ENCODE assay signal across 13 cellular contexts in the genomic region with DNA sequence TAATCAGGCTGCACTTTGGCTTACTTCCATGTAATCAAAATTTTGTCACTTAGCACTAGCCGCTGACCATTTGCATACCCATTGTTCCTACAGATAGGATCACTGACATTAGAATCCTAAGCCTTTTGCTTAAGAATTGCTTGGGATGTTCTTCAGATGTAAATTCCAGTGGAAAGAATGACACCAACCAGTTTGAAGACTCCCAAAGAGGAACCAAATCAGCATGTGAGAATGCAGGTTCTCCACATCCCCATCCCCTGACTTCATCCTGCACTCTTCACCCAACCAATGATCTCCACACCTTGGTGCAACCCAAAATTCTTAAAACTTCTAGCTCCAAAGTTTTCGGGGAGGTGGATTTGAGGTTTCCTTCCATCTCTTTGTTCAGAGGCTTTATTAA.
DNase-seq lines count a peak whose midpoint lies in the region; ATAC-seq and TF ChIP-seq lines count a peak whose summit lies in the region.
"Had no signal": no experiment of that assay in that cellular context is flagged by ENCODE, and none has a peak within 500 bp of the region (broad histone marks: within the 10 kb centered on the region; RNA-seq: fewer than 3 reads in every experiment).

No MANE protein-coding gene starts in this region.

- H3T11ph ChIP-seq in H9 (ENCODE audit: low read length), result no peak overlapping the region

- no peak overlapping the region for H4K91ac ChIP-seq in H9 (ENCODE audit: insufficient read length, low read depth, low read length)

- POLR2A ChIA-PET in WTC11 (lab: Charles Lee), result no interaction called here

- peaks cover 10% of the 10 kb centered on the region; the same call in 1 of the 2 replicates for H3K4me1 ChIP-seq in H9 (ENCODE audit: insufficient read depth, low read length)
- H3K4me1 ChIP-seq: Caco-2, HAP-1 had no signal

- H3K27ac Mint-ChIP-seq in H9, result peak overlapping the region in 2 of 3 experiments; percentile 12 to 89; a peak in 2 of 7 replicates
- peak overlapping the region; percentile 4; the same call in 1 of the 2 replicates for H3K27ac Mint-ChIP-seq in WTC11
- no peak overlapping the region for H3K27ac Mint-ChIP-seq in activated CD8-positive, alpha-beta memory T cell treated with anti-CD3 and anti-CD28 coated beads, Interleukin-2, amount 10 ng/mL, durations not matched to agents 7 days and 5 days
- H3K27ac Mint-ChIP-seq: CD4-positive, alpha-beta T cell had no signal

- no peak overlapping the region for H3K18ac ChIP-seq in H9 (ENCODE audit: insufficient read length, low read depth, low read length)

- no peak overlapping the region for H2AK5ac ChIP-seq in H9 (ENCODE audit: insufficient read length, low read length)

- no peak overlapping the region for H2BK120ac ChIP-seq in H9 (ENCODE audit: low read depth, low read length, poor library complexity, severe bottlenecking)

- H3K9me3 Mint-ChIP-seq in H9 (no peaks in the 10 kb centered on the region; a peak in 1 of 5 replicates), WTC11 (peaks cover 13% of the 10 kb centered on the region)
- H3K9me3 Mint-ChIP-seq in activated CD8-positive, alpha-beta memory T cell treated with anti-CD3 and anti-CD28 coated beads, Interleukin-2, amount 10 ng/mL, durations not matched to agents 7 days and 5 days (ENCODE audit: low read depth), result no peaks in the 10 kb centered on the region
- H3K9me3 Mint-ChIP-seq: CD4-positive, alpha-beta T cell had no signal

- H2AFZ ChIP-seq in H9 (ENCODE audit: low read length), result no peak overlapping the region
- H2AFZ ChIP-seq: GM23248 had no signal

- H3K4me1 Mint-ChIP-seq in H9 (peaks cover 30 to 42% of the 10 kb centered on the region in 2 experiments), WTC11 (peaks cover 36% of the 10 kb centered on the region)
- no peaks in the 10 kb centered on the region for H3K4me1 Mint-ChIP-seq in activated CD8-positive, alpha-beta memory T cell treated with anti-CD3 and anti-CD28 coated beads, Interleukin-2, amount 10 ng/mL, durations not matched to agents 7 days and 5 days

- CTCF ChIA-PET in WTC11 (lab: Charles Lee), result no interaction called here
- CTCF ChIA-PET in activated CD8-positive, alpha-beta memory T cell treated with anti-CD3 and anti-CD28 coated beads, Interleukin-2, amount 10 ng/mL, durations not matched to agents 7 days and 5 days (lab: Charles Lee), result no interaction called here

- no peak overlapping the region for H4K8ac ChIP-seq in H9 (replicated peaks; ENCODE audit: insufficient read length, low read depth, low read length)

- H4K20me1 ChIP-seq in H9 (ENCODE audit: control insufficient read depth, insufficient read depth, insufficient read length), result no peaks in the 10 kb centered on the region

- H3K9me3 ChIP-seq in H9 (ENCODE audit: control insufficient read depth, low read depth, low read length), result no peaks in the 10 kb centered on the region
- H3K9me3 ChIP-seq: Caco-2, HAP-1 had no signal

- no peak overlapping the region for H2BK5ac ChIP-seq in H9 (ENCODE audit: insufficient read length, low read length)

- H3K23me2 ChIP-seq in H9 (ENCODE audit: insufficient read length, low read depth, low read length, poor library complexity, severe bottlenecking), result no peaks in the 10 kb centered on the region

- WGBS in H9 (ENCODE audit: extremely low coverage, insufficient read length, low lambda C conversion rate), result no CpG with 5 or more reads among the region's 2 CpGs

- no peak overlapping the region for H2BK15ac ChIP-seq in H9 (ENCODE audit: low read depth, low read length)

- TF ChIP-seq CTCF in H9 (conservative IDR thresholded peaks at IDR 0.05) (no peak), WTC11 (IDR thresholded peaks at IDR 0.05) (no peak)

- H3K36me3 Mint-ChIP-seq in H9 (ENCODE audit: insufficient read depth in 1 of 3, low read depth in 3 of 3), result peaks cover 0 to 2% (median 0%) of the 10 kb centered on the region in 3 experiments; a peak in 3 of 7 replicates
- H3K36me3 Mint-ChIP-seq in WTC11, result no peaks in the 10 kb centered on the region
- H3K36me3 Mint-ChIP-seq in activated CD8-positive, alpha-beta memory T cell treated with anti-CD3 and anti-CD28 coated beads, Interleukin-2, amount 10 ng/mL, durations not matched to agents 7 days and 5 days, result no peaks in the 10 kb centered on the region

- H2BK20ac ChIP-seq in H9 (ENCODE audit: low read depth, low read length, poor library complexity, severe bottlenecking), result no peak overlapping the region

- H3K4ac ChIP-seq in H9 (ENCODE audit: low read depth, low read length), result no peak overlapping the region

- no peaks in the 10 kb centered on the region for H3K27me3 ChIP-seq in H9 (ENCODE audit: insufficient read depth, low read length)

- no peaks in the 10 kb centered on the region for H3K27me3 Mint-ChIP-seq in H9 (ENCODE audit: low read depth)
- H3K27me3 Mint-ChIP-seq in WTC11 (ENCODE audit: low read depth), result no peaks in the 10 kb centered on the region
- H3K27me3 Mint-ChIP-seq in activated CD8-positive, alpha-beta memory T cell treated with anti-CD3 and anti-CD28 coated beads, Interleukin-2, amount 10 ng/mL, durations not matched to agents 7 days and 5 days, result no peaks in the 10 kb centered on the region
- H3K27me3 Mint-ChIP-seq: CD4-positive, alpha-beta T cell had no signal

- no peak overlapping the region for H3K4me3 Mint-ChIP-seq in H9
- H3K4me3 Mint-ChIP-seq in WTC11, result no peak overlapping the region; the same call in 1 of the 2 replicates
- no peak overlapping the region for H3K4me3 Mint-ChIP-seq in activated CD8-positive, alpha-beta memory T cell treated with anti-CD3 and anti-CD28 coated beads, Interleukin-2, amount 10 ng/mL, durations not matched to agents 7 days and 5 days
- H3K4me3 Mint-ChIP-seq: CD4-positive, alpha-beta T cell had no signal

- no peak overlapping the region for H3K23ac ChIP-seq in H9 (ENCODE audit: insufficient read length, low read depth, low read length)

- H2BK12ac ChIP-seq in H9 (ENCODE audit: insufficient read length, low read depth, low read length), result no peak overlapping the region

- no peak overlapping the region for H3K56ac ChIP-seq in H9 (ENCODE audit: insufficient read length, low read depth, low read length)

- no peak overlapping the region for H3K14ac ChIP-seq in H9 (ENCODE audit: insufficient read depth, low read length)

- H4K5ac ChIP-seq in H9 (ENCODE audit: insufficient read length, low read depth, low read length), result no peak overlapping the region

- H3K9ac ChIP-seq in H9 (ENCODE audit: extremely low read depth, insufficient read length, low read length), result no peak overlapping the region
- H3K9ac ChIP-seq: GM23248 had no signal

- DNase-seq in H9 (no peak), WTC11 (ENCODE audit: low spot score) (no peak), iPS DF 4.7 (ENCODE audit: extremely low read depth, low spot score) (peak; percentile 28), Ammon's horn (ENCODE audit: low spot score) (no peak), NCI-H1436 (lab: John Stamatoyannopoulos, UW) (no peak)
- no peak for DNase-seq in activated CD8-positive, alpha-beta memory T cell treated with anti-CD3 and anti-CD28 coated beads, Interleukin-2, amount 10 ng/mL, durations not matched to agents 7 days and 5 days
- DNase-seq: Caco-2; CD4-positive, alpha-beta T cell; GM23248; IMR-90 had no signal

- peak overlapping the region; percentile 13 for H3K4me2 ChIP-seq in H9 (ENCODE audit: insufficient read depth, insufficient read length, low read length)

- H3K79me2 ChIP-seq in H9 (ENCODE audit: insufficient read depth, low read length), result no peaks in the 10 kb centered on the region

- H3K79me1 ChIP-seq in H9 (ENCODE audit: insufficient read depth, low read depth, low read length, poor library complexity, severe bottlenecking), result no peaks in the 10 kb centered on the region

- peak; percentile 70 for ATAC-seq in WTC11
- no peak for ATAC-seq in activated CD8-positive, alpha-beta memory T cell treated with anti-CD3 and anti-CD28 coated beads, Interleukin-2, amount 10 ng/mL, durations not matched to agents 7 days and 5 days
- ATAC-seq: K562 had no signal

- no peak overlapping the region for H3K27ac ChIP-seq in H9 (ENCODE audit: insufficient read length, low read depth, low read length)
- H3K27ac ChIP-seq: C4-2B, GM23248 had no signal

TF ChIP-seq in WTC11, 78 proteins besides CTCF, POLR2A, EP300 and RAD21 (continues in another document):
- TF ChIP-seq, protein P1, sequence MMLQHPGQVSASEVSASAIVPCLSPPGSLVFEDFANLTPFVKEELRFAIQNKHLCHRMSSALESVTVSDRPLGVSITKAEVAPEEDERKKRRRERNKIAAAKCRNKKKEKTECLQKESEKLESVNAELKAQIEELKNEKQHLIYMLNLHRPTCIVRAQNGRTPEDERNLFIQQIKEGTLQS (CRISPR knock-in tag; conservative IDR thresholded peaks at IDR 0.05), result no peak
- TF ChIP-seq, protein P2, sequence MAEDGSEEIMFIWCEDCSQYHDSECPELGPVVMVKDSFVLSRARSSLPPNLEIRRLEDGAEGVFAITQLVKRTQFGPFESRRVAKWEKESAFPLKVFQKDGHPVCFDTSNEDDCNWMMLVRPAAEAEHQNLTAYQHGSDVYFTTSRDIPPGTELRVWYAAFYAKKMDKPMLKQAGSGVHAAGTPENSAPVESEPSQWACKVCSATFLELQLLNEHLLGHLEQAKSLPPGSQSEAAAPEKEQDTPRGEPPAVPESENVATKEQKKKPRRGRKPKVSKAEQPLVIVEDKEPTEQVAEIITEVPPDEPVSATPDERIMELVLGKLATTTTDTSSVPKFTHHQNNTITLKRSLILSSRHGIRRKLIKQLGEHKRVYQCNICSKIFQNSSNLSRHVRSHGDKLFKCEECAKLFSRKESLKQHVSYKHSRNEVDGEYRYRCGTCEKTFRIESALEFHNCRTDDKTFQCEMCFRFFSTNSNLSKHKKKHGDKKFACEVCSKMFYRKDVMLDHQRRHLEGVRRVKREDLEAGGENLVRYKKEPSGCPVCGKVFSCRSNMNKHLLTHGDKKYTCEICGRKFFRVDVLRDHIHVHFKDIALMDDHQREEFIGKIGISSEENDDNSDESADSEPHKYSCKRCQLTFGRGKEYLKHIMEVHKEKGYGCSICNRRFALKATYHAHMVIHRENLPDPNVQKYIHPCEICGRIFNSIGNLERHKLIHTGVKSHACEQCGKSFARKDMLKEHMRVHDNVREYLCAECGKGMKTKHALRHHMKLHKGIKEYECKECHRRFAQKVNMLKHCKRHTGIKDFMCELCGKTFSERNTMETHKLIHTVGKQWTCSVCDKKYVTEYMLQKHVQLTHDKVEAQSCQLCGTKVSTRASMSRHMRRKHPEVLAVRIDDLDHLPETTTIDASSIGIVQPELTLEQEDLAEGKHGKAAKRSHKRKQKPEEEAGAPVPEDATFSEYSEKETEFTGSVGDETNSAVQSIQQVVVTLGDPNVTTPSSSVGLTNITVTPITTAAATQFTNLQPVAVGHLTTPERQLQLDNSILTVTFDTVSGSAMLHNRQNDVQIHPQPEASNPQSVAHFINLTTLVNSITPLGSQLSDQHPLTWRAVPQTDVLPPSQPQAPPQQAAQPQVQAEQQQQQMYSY (CRISPR knock-in tag; IDR thresholded peaks at IDR 0.05), result no peak
- no peak for TF ChIP-seq SP1 (CRISPR knock-in tag; conservative IDR thresholded peaks at IDR 0.05)
- no peak for TF ChIP-seq SOX15 (CRISPR knock-in tag; IDR thresholded peaks at IDR 0.05)
